In genomic region chr16:30095166-30096078, GRCh38 we compare ENCODE assay signal across 8 cellular contexts. TPM values are rescaled to one million over a fixed set of nuclear protein-coding genes. Genes with fewer than 3 reads are reported as not detected.
DNase-seq lines count a peak whose midpoint lies in the region; ATAC-seq and TF ChIP-seq lines count a peak whose summit lies in the region.

No MANE protein-coding gene starts in this region.

- ATAC-seq in sciatic nerve (no peak), HG03139 (IDR thresholded peaks at IDR 0.05; ENCODE audit: unreplicated experiment) (no peak), HG03565 (IDR thresholded peaks at IDR 0.05; ENCODE audit: unreplicated experiment) (no peak), GM21717 (IDR thresholded peaks at IDR 0.05; ENCODE audit: unreplicated experiment) (no peak)

- peak overlapping the region; percentile 73 for H3K27ac ChIP-seq in VCaP

- DNase-seq in GM10266 (ENCODE audit: extremely low spot score) (peak; percentile 55), foreskin fibroblast (no peak), sciatic nerve (ENCODE audit: low spot score) (peak; percentile 74), SW480 (ENCODE audit: low spot score) (no peak)

- no peak for TF ChIP-seq CTCF in GM10266 (IDR thresholded peaks at IDR 0.05; ENCODE audit: control insufficient read depth, insufficient read depth, low read depth, missing control alignments)
- no peak for TF ChIP-seq CTCF in VCaP (conservative IDR thresholded peaks at IDR 0.05)
- no peak for TF ChIP-seq CTCF in foreskin fibroblast (IDR thresholded peaks at IDR 0.05; ENCODE audit: low read depth, low read length)

- H3K4me3 ChIP-seq in foreskin fibroblast (ENCODE audit: low read depth in 1 of 2, low read length in 2 of 2) = peak overlapping the region; percentile 71 to 75

- intact Hi-C loops in sciatic nerve (cut with DNase I) = loop anchor here (10.0 kb wide), 1 partner anchor 309 kb away; the partner anchor contains the start of gene ZNF771

RNA-seq across cellular contexts. Expression of gene YPEL3, which starts 0.6 kb away (rescaled TPM):
- total RNA-seq in sciatic nerve = 96.4 TPM

RNA-seq across cellular contexts. Expression of gene TBX6, which starts 3.7 kb away (rescaled TPM):
- total RNA-seq in sciatic nerve = 1.7 TPM

RNA-seq across cellular contexts. Expression of gene GDPD3, which starts 17.9 kb away (rescaled TPM):
- 17.1 TPM for total RNA-seq in sciatic nerve

RNA-seq across cellular contexts. Expression of gene PPP4C, which starts 19.6 kb away (rescaled TPM):
- 41.2 TPM for total RNA-seq in sciatic nerve

RNA-seq across cellular contexts. Expression of gene MAPK3, which starts 27.6 kb away (rescaled TPM):
- total RNA-seq in sciatic nerve = 136 TPM

Comparison
In these comparisons a context has a peak if more than half of its experiments do, and no peak if none do; other contexts are left out.
1. DNase-seq: peak in GM10266 (single experiment) and sciatic nerve (single experiment); none in foreskin fibroblast (0 of 2) and SW480 (single experiment).